ENCODE assay signal across 20 cellular contexts in the genomic region with DNA sequence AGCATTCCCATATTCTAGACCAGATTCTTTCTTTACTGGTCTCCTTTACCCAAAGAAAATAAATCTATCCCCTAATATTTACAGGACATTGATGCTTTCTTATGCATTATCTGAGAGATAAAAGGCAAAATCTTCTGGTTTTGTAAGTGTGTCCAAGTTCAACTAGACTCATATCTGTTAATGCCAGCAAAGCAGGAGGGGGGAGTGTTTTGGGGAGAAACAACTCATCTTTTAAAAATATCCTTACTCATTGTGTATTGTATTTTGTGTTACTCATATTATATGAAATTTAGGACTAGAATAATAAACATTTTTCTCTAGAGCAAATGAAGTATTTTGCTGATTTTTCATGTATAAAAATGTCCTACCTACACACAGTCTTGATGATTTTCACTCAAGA. TPM values are rescaled to one million over a fixed set of nuclear protein-coding genes. Genes with fewer than 3 reads are reported as not detected.
DNase-seq lines count a peak whose midpoint lies in the region; ATAC-seq, FAIRE-seq and TF ChIP-seq lines count a peak whose summit lies in the region.
"Had no signal": no experiment of that assay in that cellular context is flagged by ENCODE, and none has a peak within 500 bp of the region (broad histone marks: within the 10 kb centered on the region; RNA-seq: fewer than 3 reads in every experiment).

No MANE protein-coding gene starts in this region.

- peaks cover 32% of the 10 kb centered on the region for H3K36me3 Mint-ChIP-seq in HFFc6 (ENCODE audit: low read depth)
- peaks cover 6% of the 10 kb centered on the region; the same call in 1 of the 2 replicates for H3K36me3 Mint-ChIP-seq in WTC11
- H3K36me3 Mint-ChIP-seq: CD4-positive, CD25-positive, alpha-beta regulatory T cell had no signal

- H3K9me3 ChIP-seq in endothelial cell of umbilical vein (replicated peaks; ENCODE audit: control insufficient read depth, insufficient read depth, low read length) = no peaks in the 10 kb centered on the region
- no peaks in the 10 kb centered on the region for H3K9me3 ChIP-seq in mesenchymal stem cell (ENCODE audit: control insufficient read depth, low read length)
- no peaks in the 10 kb centered on the region for H3K9me3 ChIP-seq in stomach

- peaks cover 16% of the 10 kb centered on the region for H3K79me1 ChIP-seq in mesenchymal stem cell (replicated peaks; ENCODE audit: low read length, poor library complexity, severe bottlenecking)

- TF ChIP-seq CTCF in HFFc6 (IDR thresholded peaks at IDR 0.05) (no peak), endothelial cell of umbilical vein (IDR thresholded peaks at IDR 0.05; ENCODE audit: extremely low read depth in 1 of 2, insufficient read depth in 1 of 2, low read depth in 1 of 2, low read length in 2 of 2) (no peak), WTC11 (IDR thresholded peaks at IDR 0.05) (no peak), stomach (IDR thresholded peaks at IDR 0.05) (no peak)

- peaks cover 94% of the 10 kb centered on the region for H3K4me1 Mint-ChIP-seq in HFFc6 (ENCODE audit: low read depth)
- H3K4me1 Mint-ChIP-seq in WTC11 = peaks cover 26% of the 10 kb centered on the region

- peaks cover 30% of the 10 kb centered on the region for H3K4me1 ChIP-seq in ACC112 (ENCODE audit: control insufficient read depth, insufficient read depth, low read length, unreplicated experiment)
- peaks cover 51% of the 10 kb centered on the region for H3K4me1 ChIP-seq in endothelial cell of umbilical vein (ENCODE audit: control insufficient read depth, extremely low read depth, insufficient read depth, low read length)
- H3K4me1 ChIP-seq in mesenchymal stem cell (ENCODE audit: control insufficient read depth, insufficient read depth, low read depth, low read length) = peaks cover 10% of the 10 kb centered on the region
- H3K4me1 ChIP-seq in stomach = peaks cover 0 to 32% (median 15%) of the 10 kb centered on the region in 4 donors

- TF ChIP-seq POLR2A in endothelial cell of umbilical vein (IDR thresholded peaks at IDR 0.05; ENCODE audit: low read depth, low read length) = no peak
- TF ChIP-seq POLR2A in stomach (IDR thresholded peaks at IDR 0.05) = no peak

- no peak overlapping the region for H2AFZ ChIP-seq in ACC112 (ENCODE audit: low read length, unreplicated experiment)
- no peak overlapping the region for H2AFZ ChIP-seq in endothelial cell of umbilical vein (ENCODE audit: low read depth, low read length)
- no peak overlapping the region for H2AFZ ChIP-seq in mesenchymal stem cell (ENCODE audit: low read depth, low read length)
- H2AFZ ChIP-seq: PC-9 had no signal

- H3K27me3 Mint-ChIP-seq in HFFc6 (ENCODE audit: insufficient read depth) (no peaks in the 10 kb centered on the region), WTC11 (ENCODE audit: low read depth) (no peaks in the 10 kb centered on the region)
- H3K27me3 Mint-ChIP-seq: B cell; CD4-positive, CD25-positive, alpha-beta regulatory T cell had no signal

- H3K9me3 Mint-ChIP-seq in HFFc6 (no peaks in the 10 kb centered on the region), WTC11 (peaks cover 22% of the 10 kb centered on the region)

- no peak for FAIRE-seq in endothelial cell of umbilical vein (lab: Jason Lieb, UNC)
- FAIRE-seq: H54 had no signal

- H3K27ac ChIP-seq in ACC112 (ENCODE audit: low read depth, low read length) = peak overlapping the region; percentile 29; the same call in 1 of the 2 replicates
- peak overlapping the region; percentile 20 for H3K27ac ChIP-seq in endothelial cell of umbilical vein (ENCODE audit: insufficient read depth, low read depth, low read length)
- no peak overlapping the region for H3K27ac ChIP-seq in mesenchymal stem cell (ENCODE audit: low read length, poor library complexity, severe bottlenecking)
- no peak overlapping the region for H3K27ac ChIP-seq in stomach
- H3K27ac ChIP-seq: PC-9, RWPE1 had no signal

- no peak for TF ChIP-seq EP300 in stomach (IDR thresholded peaks at IDR 0.05)

- no peaks in the 10 kb centered on the region for H3K9me1 ChIP-seq in endothelial cell of umbilical vein (replicated peaks; ENCODE audit: control insufficient read depth, extremely low read depth, insufficient read depth, low read length)

- no peak overlapping the region for H3K14ac ChIP-seq in mesenchymal stem cell (ENCODE audit: low read length in 2 of 2)

- DNase-seq in HFFc6 = peak; percentile 29
- DNase-seq in endothelial cell of umbilical vein (ENCODE audit: low read depth, low spot score) = no peak
- no peak for DNase-seq in mesenchymal stem cell
- no peak for DNase-seq in NCI-H187 (lab: John Stamatoyannopoulos, UW)
- DNase-seq in WTC11 (ENCODE audit: low spot score) = no peak
- no peak for DNase-seq in NK-92 treated with Interleukin-12 subunit alpha and Interleukin-12 subunit beta, amount 100 ng/mL, for 24 hours (lab: John Stamatoyannopoulos, UW)
- no peak for DNase-seq in stomach
- DNase-seq: 8988T, DMS153, NCI-H1417, NCI-H1930, NCI-H226, NCI-H524, NCI-H82, PC-9 had no signal

- no peak for ATAC-seq in WTC11

- no peak overlapping the region for H3K4me2 ChIP-seq in endothelial cell of umbilical vein (ENCODE audit: insufficient read depth, low read length)
- H3K4me2 ChIP-seq in mesenchymal stem cell (ENCODE audit: low read length, poor library complexity, severe bottlenecking) = no peak overlapping the region
- H3K4me2 ChIP-seq: PC-9 had no signal

- peaks cover 2% of the 10 kb centered on the region for H4K20me1 ChIP-seq in endothelial cell of umbilical vein (replicated peaks; ENCODE audit: control insufficient read depth, extremely low read depth, insufficient read depth, low read length)

- no peak overlapping the region for H3K4ac ChIP-seq in mesenchymal stem cell (ENCODE audit: low read depth in 1 of 2, low read length in 2 of 2)

- dilution Hi-C loops in endothelial cell of umbilical vein (cut with MboI; ENCODE audit: extremely low pct_ligation_motif_present, low sequenced_read_pairs) = no loop called here

- no peak overlapping the region for H2AK5ac ChIP-seq in mesenchymal stem cell (ENCODE audit: low read length, severe bottlenecking)

- H2BK12ac ChIP-seq in mesenchymal stem cell (ENCODE audit: low read length in 2 of 2) = no peak overlapping the region

- peaks cover 4% of the 10 kb centered on the region; the same call in 1 of the 2 replicates for H3K36me3 ChIP-seq in ACC112 (ENCODE audit: insufficient read depth, low read length)
- H3K36me3 ChIP-seq in endothelial cell of umbilical vein (ENCODE audit: control insufficient read depth in 2 of 2, extremely low read depth in 1 of 2, insufficient read depth in 2 of 2, low read length in 2 of 2) = no peaks in the 10 kb centered on the region
- H3K36me3 ChIP-seq in mesenchymal stem cell (ENCODE audit: control insufficient read depth in 1 of 2, insufficient read depth in 2 of 2, low read depth in 1 of 2, low read length in 2 of 2) = no peaks in the 10 kb centered on the region
- H3K36me3 ChIP-seq in stomach = no peaks in the 10 kb centered on the region

- CTCF ChIA-PET in endothelial cell of umbilical vein (lab: Charles Lee) = interaction anchor here (0.5 to 1.6 kb wide), 2 partner anchors 10 to 64 kb away, joined by 3 read pairs; no protein-coding TSS in a partner anchor
- CTCF ChIA-PET in WTC11 (lab: Charles Lee) = no interaction called here

- no TSS peak for BruUV-seq in endothelial cell of umbilical vein (replicated peaks; lab: Mats Ljungman, UMichigan)

- H2BK5ac ChIP-seq in mesenchymal stem cell (ENCODE audit: low read depth, low read length, poor library complexity, severe bottlenecking) = no peak overlapping the region

- POLR2A ChIA-PET in endothelial cell of umbilical vein (lab: Charles Lee) = no interaction called here
- POLR2A ChIA-PET in WTC11 (lab: Charles Lee) = no interaction called here

- H3K27ac Mint-ChIP-seq in HFFc6 (peak overlapping the region; percentile 70), WTC11 (no peak overlapping the region)
- H3K27ac Mint-ChIP-seq: B cell had no signal

- H3K18ac ChIP-seq in mesenchymal stem cell (ENCODE audit: low read depth in 1 of 2, low read length in 2 of 2) = no peak overlapping the region

- no peaks in the 10 kb centered on the region for H3K27me3 ChIP-seq in ACC112 (ENCODE audit: insufficient read depth, low read length)
- no peaks in the 10 kb centered on the region for H3K27me3 ChIP-seq in endothelial cell of umbilical vein (ENCODE audit: control insufficient read depth in 2 of 2, insufficient read depth in 2 of 2, low read length in 2 of 2)
- H3K27me3 ChIP-seq in mesenchymal stem cell (ENCODE audit: control insufficient read depth in 1 of 2, insufficient read depth in 1 of 2, low read length in 2 of 2) = no peaks in the 10 kb centered on the region
- H3K27me3 ChIP-seq in stomach = no peaks in the 10 kb centered on the region

- H4K8ac ChIP-seq in mesenchymal stem cell (ENCODE audit: low read length) = no peak overlapping the region

- intact Hi-C loops in endothelial cell of umbilical vein (cut with micrococcal nuclease) (no loop called here), stomach (cut with DNase I; ENCODE audit: low total_unique reads) (no loop called here)

- H3K4me3 ChIP-seq in ACC112 (ENCODE audit: low read depth, low read length) (no peak overlapping the region), endothelial cell of umbilical vein (replicated peaks in 1 of 3; ENCODE audit: insufficient read depth in 1 of 3, low read depth in 1 of 3, low read length in 3 of 3) (no peak overlapping the region), mesenchymal stem cell (ENCODE audit: insufficient read depth in 1 of 2, low read depth in 1 of 2, low read length in 2 of 2) (no peak overlapping the region), stomach (no peak overlapping the region)
- H3K4me3 ChIP-seq: PC-9 had no signal

- H3K23ac ChIP-seq in mesenchymal stem cell (ENCODE audit: low read length in 2 of 2) = no peak overlapping the region

- H3K79me2 ChIP-seq in ACC112 (ENCODE audit: control insufficient read depth, insufficient read depth, low read length, unreplicated experiment) (peaks cover 31% of the 10 kb centered on the region), endothelial cell of umbilical vein (ENCODE audit: control insufficient read depth, insufficient read depth, low read length) (peaks cover 64% of the 10 kb centered on the region)

- H3K9ac ChIP-seq in endothelial cell of umbilical vein (replicated peaks; ENCODE audit: extremely low read depth, insufficient read depth, low read length) = peak overlapping the region; percentile 21
- H3K9ac ChIP-seq in mesenchymal stem cell (ENCODE audit: low read length) = peak overlapping the region; percentile 31

- H3K4me3 Mint-ChIP-seq in HFFc6 (no peak overlapping the region), WTC11 (no peak overlapping the region)
- H3K4me3 Mint-ChIP-seq: B cell had no signal

- no peak overlapping the region for H2BK15ac ChIP-seq in mesenchymal stem cell (ENCODE audit: low read depth, poor library complexity, severe bottlenecking)

- H4K91ac ChIP-seq in mesenchymal stem cell (ENCODE audit: low read length) = no peak overlapping the region

- no peak overlapping the region for H2BK120ac ChIP-seq in mesenchymal stem cell (ENCODE audit: low read depth, low read length)

RNA-seq across cellular contexts. Expression of a gene that starts 54.8 kb away (rescaled TPM):
- 10 to 100 TPM; 33.8 to 53.7 (median 41.0) TPM for total RNA-seq in HFFc6 (2021; fragmentation: NEBNext Ultra II Directional; extraction: Animal tissue kit (Norgen Biotek cat#: 25700))
- total RNA-seq in endothelial cell of umbilical vein (88.8 and 95.3 TPM in 2 replicates), WTC11 (2021) (5.2 to 6.0 TPM (median 5.3 TPM) in 3 replicates), stomach (10 to 100 TPM; 11.6 to 67.4 (median 19.8) TPM)
- polyA plus RNA-seq in endothelial cell of umbilical vein (31.8 and 37.7 TPM in 2 replicates), stomach (10 to 100 TPM in 1 of 3 donors, 1 to 10 TPM in 2; 2.5 to 12.1 (median 5.3) TPM)
- 27.5 and 30.5 TPM in 2 replicates for polyA plus RNA-seq in endothelial cell of umbilical vein (2011; cell fraction: cytosol; rRNA removed)
- 108 and 143 TPM in 2 replicates for polyA plus RNA-seq in endothelial cell of umbilical vein (2011; cell fraction: nucleus; rRNA removed)
- polyA plus RNA-seq in endothelial cell of umbilical vein (2012) = 48.8 and 52.8 TPM in 2 replicates
- polyA minus RNA-seq in endothelial cell of umbilical vein = 164 and 178 TPM in 2 replicates
- polyA minus RNA-seq in endothelial cell of umbilical vein (2011; cell fraction: cytosol; rRNA and poly(A)+ RNA removed) = 1.9 TPM
- polyA minus RNA-seq in endothelial cell of umbilical vein (2011; cell fraction: nucleus; rRNA and poly(A)+ RNA removed) = 249 and 262 TPM in 2 replicates
- 21.1 TPM for polyA plus RNA-seq in mesenchymal stem cell (2013, experiment 1 of 2)
- 21.2 TPM for polyA plus RNA-seq in mesenchymal stem cell (2013, experiment 2 of 2)

Comparison
In these comparisons a context has a peak if more than half of its experiments do, and no peak if none do; other contexts are left out.
1. H3K27ac ChIP-seq: peak in ACC112 (single experiment) and endothelial cell of umbilical vein (single experiment); none in mesenchymal stem cell (single experiment) and stomach (0 of 5).